In the genomic region with DNA sequence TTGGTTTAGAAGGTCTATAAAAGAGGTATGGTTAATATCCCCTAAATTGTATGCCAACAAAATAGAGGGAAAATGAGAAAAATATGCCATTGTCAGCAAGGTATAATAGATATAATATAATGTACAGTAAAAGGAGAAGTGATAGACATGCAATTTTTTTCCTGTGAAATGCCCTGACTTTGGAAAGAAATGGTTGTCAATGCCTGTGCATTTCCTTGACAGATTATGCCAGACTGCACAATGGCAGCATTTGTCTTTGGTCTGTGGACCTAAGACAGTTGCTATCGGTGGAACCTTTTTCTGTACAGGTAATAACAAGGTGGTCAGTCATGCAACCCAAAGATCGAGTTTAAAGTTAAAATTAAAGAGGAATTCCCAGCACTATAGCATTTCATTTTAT, we compare ENCODE assay signal across 32 cellular contexts.
"Had no signal": no experiment of that assay in that cellular context is flagged by ENCODE, and none has a peak within 500 bp of the region (broad histone marks: within the 10 kb centered on the region; RNA-seq: fewer than 3 reads in every experiment).

No MANE protein-coding gene starts in this region.

- H3K36me3 ChIP-seq: adrenal gland, ascending aorta, brain microvascular endothelial cell, breast epithelium, cardiac muscle cell had no signal

- FAIRE-seq: astrocyte, bronchial epithelial cell had no signal

- DNase-seq: activated effector memory CD4-positive, alpha-beta T cell treated with anti-CD3 and anti-CD28 coated beads, Interleukin-2, amount 50 U/mL, for 16 hours; activated effector memory CD4-positive, alpha-beta T cell treated with Interleukin-2 at 50 U/mL for 16 hours; activated gamma-delta T cell; activated gamma-delta T cell treated with Interleukin-2 at 50 U/mL for 16 hours; activated naive CD4-positive, alpha-beta T cell; activated naive CD4-positive, alpha-beta T cell treated with anti-CD3 and anti-CD28 coated beads for 36 hours; activated naive CD4-positive, alpha-beta T cell treated with anti-CD3 and anti-CD28 coated beads, Interleukin-2, amount 10 ng/mL, durations not matched to agents 7 days and 5 days; activated naive CD4-positive, alpha-beta T cell treated with anti-CD3 and anti-CD28 coated beads, Interleukin-2, amount 50 U/mL, for 16 hours; activated naive CD4-positive, alpha-beta T cell treated with Interleukin-2 at 50 U/mL for 16 hours; activated naive CD8-positive, alpha-beta T cell treated with anti-CD3 and anti-CD28 coated beads for 36 hours; activated naive CD8-positive, alpha-beta T cell treated with anti-CD3 and anti-CD28 coated beads, Interleukin-2, amount 10 ng/mL, durations not matched to agents 7 days and 5 days; activated naive CD8-positive, alpha-beta T cell treated with anti-CD3 and anti-CD28 coated beads, Interleukin-2, amount 50 U/mL, for 24 hours; activated T-cell treated with anti-CD3 and anti-CD28 coated beads, Interleukin-2, amount 50 U/mL, for 1 hour; activated T-cell treated with anti-CD3 and anti-CD28 coated beads, Interleukin-2, amount 50 U/mL, for 24 hours; activated T-cell treated with anti-CD3 and anti-CD28 coated beads, Interleukin-2, amount 50 U/mL, for 4 hours; activated T-cell treated with anti-CD3 and anti-CD28 coated beads, Interleukin-2, amount 50 U/mL, for 48 hours; activated T-cell treated with anti-CD3 and anti-CD28 coated beads, Interleukin-2, amount 50 U/mL, for 72 hours; adrenal gland; amniotic stem cell; amygdala; anterior cingulate cortex; aorta; body of pancreas; brain microvascular endothelial cell; caudate nucleus; central memory CD4-positive, alpha-beta T cell; cerebellar nuclear complex had no signal

- H3K9me3 ChIP-seq: adrenal gland, ascending aorta, body of pancreas, breast epithelium had no signal

- H3K27me3 ChIP-seq: adrenal gland, ascending aorta, body of pancreas, brain microvascular endothelial cell, breast epithelium, cardiac muscle cell had no signal

- H3K4me3 ChIP-seq: adrenal gland, ascending aorta, body of pancreas, breast epithelium, cardiac muscle cell had no signal

- H3K27ac ChIP-seq: adrenal gland, ascending aorta, body of pancreas, brain microvascular endothelial cell, breast epithelium, cardiac muscle cell had no signal

- H3K4me1 ChIP-seq: adrenal gland, ascending aorta, body of pancreas, breast epithelium had no signal
